ENCODE assay signal across 11 cellular contexts in genomic region chr12:11827096-11827841, GRCh38.
DNase-seq lines count a peak whose midpoint lies in the region; ATAC-seq and TF ChIP-seq lines count a peak whose summit lies in the region.
"Had no signal": no experiment of that assay in that cellular context is flagged by ENCODE, and none has a peak within 500 bp of the region (broad histone marks: within the 10 kb centered on the region; RNA-seq: fewer than 3 reads in every experiment).

No MANE protein-coding gene starts in this region.

- no peaks in the 10 kb centered on the region for H3K27me3 Mint-ChIP-seq in endodermal cell (ENCODE audit: insufficient read depth)
- H3K27me3 Mint-ChIP-seq in activated CD8-positive, alpha-beta memory T cell treated with anti-CD3 and anti-CD28 coated beads, Interleukin-2, amount 10 ng/mL, durations not matched to agents 7 days and 5 days = no peaks in the 10 kb centered on the region
- H3K27me3 Mint-ChIP-seq: B cell had no signal

- H3K9me3 ChIP-seq in heart left ventricle (no peaks in the 10 kb centered on the region), right atrium auricular region (no peaks in the 10 kb centered on the region), endodermal cell (ENCODE audit: control insufficient read depth, low read length) (no peaks in the 10 kb centered on the region), muscle layer of colon (ENCODE audit: low read length) (no peaks in the 10 kb centered on the region), upper lobe of right lung (no peaks in the 10 kb centered on the region)

- peak overlapping the region; percentile 76 for H3K27ac Mint-ChIP-seq in endodermal cell
- H3K27ac Mint-ChIP-seq in activated CD8-positive, alpha-beta memory T cell treated with anti-CD3 and anti-CD28 coated beads, Interleukin-2, amount 10 ng/mL, durations not matched to agents 7 days and 5 days = no peak overlapping the region
- H3K27ac Mint-ChIP-seq: B cell had no signal

- no peak overlapping the region for H3K9ac ChIP-seq in endodermal cell (ENCODE audit: extremely low read depth, low read length, poor library complexity, severe bottlenecking)
- peak overlapping the region; percentile 2 for H3K9ac ChIP-seq in muscle layer of colon (ENCODE audit: low read length)

- H3K4me3 Mint-ChIP-seq in endodermal cell = peak overlapping the region; percentile 29
- no peak overlapping the region for H3K4me3 Mint-ChIP-seq in activated CD8-positive, alpha-beta memory T cell treated with anti-CD3 and anti-CD28 coated beads, Interleukin-2, amount 10 ng/mL, durations not matched to agents 7 days and 5 days
- H3K4me3 Mint-ChIP-seq: B cell had no signal

- H3K4me1 Mint-ChIP-seq in endodermal cell = peaks cover 28% of the 10 kb centered on the region
- peaks cover 6% of the 10 kb centered on the region for H3K4me1 Mint-ChIP-seq in activated CD8-positive, alpha-beta memory T cell treated with anti-CD3 and anti-CD28 coated beads, Interleukin-2, amount 10 ng/mL, durations not matched to agents 7 days and 5 days

- peak overlapping the region in 8 of 12 donors; percentile 10 to 96 (median 22) for H3K27ac ChIP-seq in heart left ventricle
- peak overlapping the region in 1 of 2 donors; percentile 14 for H3K27ac ChIP-seq in right atrium auricular region
- peak overlapping the region; percentile 88 for H3K27ac ChIP-seq in endodermal cell (ENCODE audit: low read depth, low read length)
- peak overlapping the region; percentile 28 for H3K27ac ChIP-seq in muscle layer of colon (ENCODE audit: low read depth, low read length)
- H3K27ac ChIP-seq in upper lobe of right lung = peak overlapping the region; percentile 30
- H3K27ac ChIP-seq: brain microvascular endothelial cell had no signal

- TF ChIP-seq CTCF in heart left ventricle (IDR thresholded peaks at IDR 0.05) (no peak), right atrium auricular region (IDR thresholded peaks at IDR 0.05) (no peak), endodermal cell (conservative IDR thresholded peaks at IDR 0.05) (no peak), upper lobe of right lung (IDR thresholded peaks at IDR 0.05) (no peak)

- no peaks in the 10 kb centered on the region for H3K36me3 Mint-ChIP-seq in endodermal cell (ENCODE audit: low read depth)
- peaks cover 4% of the 10 kb centered on the region for H3K36me3 Mint-ChIP-seq in activated CD8-positive, alpha-beta memory T cell treated with anti-CD3 and anti-CD28 coated beads, Interleukin-2, amount 10 ng/mL, durations not matched to agents 7 days and 5 days

- H3K4me1 ChIP-seq in heart left ventricle = peaks cover 3 to 95% (median 49%) of the 10 kb centered on the region in 12 donors
- peaks cover 0 to 47% of the 10 kb centered on the region in 2 donors for H3K4me1 ChIP-seq in right atrium auricular region
- H3K4me1 ChIP-seq in endodermal cell (ENCODE audit: control insufficient read depth, insufficient read depth, low read length) = peaks cover 32% of the 10 kb centered on the region
- H3K4me1 ChIP-seq in muscle layer of colon (ENCODE audit: insufficient read depth, low read length) = peaks cover 45% of the 10 kb centered on the region
- peaks cover 48% of the 10 kb centered on the region for H3K4me1 ChIP-seq in upper lobe of right lung

- H3K4me3 ChIP-seq in heart left ventricle = no peak overlapping the region
- H3K4me3 ChIP-seq in right atrium auricular region = no peak overlapping the region
- H3K4me3 ChIP-seq in endodermal cell (ENCODE audit: low read length) = peak overlapping the region; percentile 36
- peak overlapping the region in 1 of 2 donors; percentile 25 for H3K4me3 ChIP-seq in muscle layer of colon (ENCODE audit: low read depth in 1 of 2, low read length in 2 of 2)
- H3K4me3 ChIP-seq in upper lobe of right lung = peak overlapping the region; percentile 20

- intact Hi-C loops in heart left ventricle (cut with DNase I) = no loop called here
- intact Hi-C loops in upper lobe of right lung (cut with DNase I) = no loop called here

- DNase-seq in heart left ventricle = peak in 2 of 5 donors; percentile 41 to 43
- DNase-seq in right atrium auricular region (ENCODE audit: low spot score) = no peak
- DNase-seq in endodermal cell = peak; percentile 91
- no peak for DNase-seq in upper lobe of right lung
- DNase-seq in activated CD8-positive, alpha-beta memory T cell treated with anti-CD3 and anti-CD28 coated beads, Interleukin-2, amount 10 ng/mL, durations not matched to agents 7 days and 5 days = no peak
- DNase-seq in cortex of kidney (lab: John Stamatoyannopoulos, UW) = no peak
- DNase-seq: activated CD4-positive, alpha-beta T cell treated with anti-CD3 and anti-CD28 coated beads for 48 hours; brain microvascular endothelial cell had no signal

- peaks cover 0 to 14% (median 0%) of the 10 kb centered on the region in 9 donors for H3K36me3 ChIP-seq in heart left ventricle
- no peaks in the 10 kb centered on the region for H3K36me3 ChIP-seq in right atrium auricular region
- no peaks in the 10 kb centered on the region for H3K36me3 ChIP-seq in endodermal cell (ENCODE audit: control insufficient read depth, insufficient read depth, low read length)
- no peaks in the 10 kb centered on the region for H3K36me3 ChIP-seq in muscle layer of colon (ENCODE audit: insufficient read depth, low read length)
- H3K36me3 ChIP-seq in upper lobe of right lung = no peaks in the 10 kb centered on the region
- H3K36me3 ChIP-seq: brain microvascular endothelial cell had no signal

- no peaks in the 10 kb centered on the region for H3K9me3 Mint-ChIP-seq in endodermal cell
- no peaks in the 10 kb centered on the region for H3K9me3 Mint-ChIP-seq in activated CD8-positive, alpha-beta memory T cell treated with anti-CD3 and anti-CD28 coated beads, Interleukin-2, amount 10 ng/mL, durations not matched to agents 7 days and 5 days (ENCODE audit: low read depth)

- TF ChIP-seq POLR2A in heart left ventricle (IDR thresholded peaks at IDR 0.05) = no peak

- peak in 1 of 4 donors; percentile 39 for ATAC-seq in heart left ventricle
- no peak for ATAC-seq in upper lobe of right lung
- no peak for ATAC-seq in activated CD8-positive, alpha-beta memory T cell treated with anti-CD3 and anti-CD28 coated beads, Interleukin-2, amount 10 ng/mL, durations not matched to agents 7 days and 5 days
- ATAC-seq in GM21381 (IDR thresholded peaks at IDR 0.05; ENCODE audit: unreplicated experiment) = no peak

- H3K27me3 ChIP-seq in heart left ventricle (no peaks in the 10 kb centered on the region), right atrium auricular region (no peaks in the 10 kb centered on the region), endodermal cell (ENCODE audit: control insufficient read depth, insufficient read depth, low read length, poor library complexity, severe bottlenecking) (no peaks in the 10 kb centered on the region), muscle layer of colon (ENCODE audit: control insufficient read depth in 1 of 2, insufficient read depth in 2 of 2, low read length in 2 of 2) (no peaks in the 10 kb centered on the region), upper lobe of right lung (no peaks in the 10 kb centered on the region)
- H3K27me3 ChIP-seq: brain microvascular endothelial cell had no signal

- CTCF ChIA-PET in activated CD8-positive, alpha-beta memory T cell treated with anti-CD3 and anti-CD28 coated beads, Interleukin-2, amount 10 ng/mL, durations not matched to agents 7 days and 5 days (lab: Charles Lee) = no interaction called here

- WGBS in heart left ventricle, 4 donors = 64 to 75% (median 69%) methylated on average over 16 of the region's 16 CpGs
- WGBS in endodermal cell (ENCODE audit: insufficient coverage in 1 of 2, insufficient read length in 1 of 2), 2 experiments = 14 to 15% methylated on average over 14 to 16 of the region's 16 CpGs

Comparison
In these comparisons a context has a peak if more than half of its experiments do, and no peak if none do; other contexts are left out.
1. H3K4me3 ChIP-seq: peak in endodermal cell (single experiment) and upper lobe of right lung (single experiment); none in heart left ventricle (0 of 12) and right atrium auricular region (0 of 2).